19 cellular contexts compared by ENCODE assay signal in the genomic region with DNA sequence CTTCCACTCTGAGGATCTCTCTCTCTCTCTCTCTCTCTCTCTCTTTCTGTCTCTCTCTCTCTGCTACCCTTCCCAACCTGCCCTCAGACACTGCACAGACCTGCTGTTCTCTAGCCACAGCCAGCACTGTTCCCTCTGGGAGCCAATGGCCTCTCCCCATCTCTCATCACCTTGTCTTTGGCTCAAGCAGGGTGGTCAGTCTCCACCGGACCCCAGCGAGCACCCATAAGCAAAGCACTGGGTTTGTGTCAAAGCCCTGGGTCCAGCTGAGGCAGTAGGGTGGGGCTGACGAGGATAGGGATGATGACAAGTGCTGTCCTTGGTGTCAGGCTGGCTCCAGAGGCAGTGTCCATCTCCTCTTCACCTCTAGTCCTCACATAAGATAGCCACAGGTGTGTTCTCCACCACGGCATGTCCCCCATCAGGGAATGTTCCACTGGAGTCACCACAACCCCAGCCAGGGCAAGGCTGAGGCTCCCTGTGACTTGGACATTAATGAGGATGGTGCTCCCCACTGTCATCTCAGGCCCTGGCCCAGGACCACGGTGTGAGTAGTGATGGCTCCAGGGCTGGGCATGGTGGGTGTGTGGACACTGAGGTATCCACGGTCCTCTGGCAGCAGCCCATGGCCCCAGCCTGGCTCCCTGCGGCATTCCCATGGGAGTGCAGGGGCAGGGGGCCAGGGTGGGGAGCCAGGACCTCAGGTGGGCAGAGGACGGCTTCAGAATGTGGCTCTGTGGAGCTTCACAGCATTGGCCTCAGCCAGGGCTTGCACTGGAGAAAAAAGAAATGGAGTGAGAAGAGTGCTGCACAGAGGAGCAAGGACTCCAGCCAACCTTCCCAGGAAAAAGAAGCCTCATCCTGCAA. TPM values are rescaled to one million over a fixed set of nuclear protein-coding genes. Genes with fewer than 3 reads are reported as not detected.
DNase-seq lines count a peak whose midpoint lies in the region; ATAC-seq and TF ChIP-seq lines count a peak whose summit lies in the region.
"Had no signal": no experiment of that assay in that cellular context is flagged by ENCODE, and none has a peak within 500 bp of the region (broad histone marks: within the 10 kb centered on the region; RNA-seq: fewer than 3 reads in every experiment).

No MANE protein-coding gene starts in this region.

- H3K18ac ChIP-seq in mesenchymal stem cell (ENCODE audit: low read depth in 1 of 2, low read length in 2 of 2) = no peak overlapping the region

- TF ChIP-seq CTCF in PC-9 (conservative IDR thresholded peaks at IDR 0.05) (no peak), stomach (IDR thresholded peaks at IDR 0.05) (no peak)

- H3K9me3 ChIP-seq in PC-9 (ENCODE audit: insufficient read depth, low read depth) = no peaks in the 10 kb centered on the region
- no peaks in the 10 kb centered on the region for H3K9me3 ChIP-seq in mesenchymal stem cell (ENCODE audit: control insufficient read depth, low read length)
- H3K9me3 ChIP-seq in stomach = no peaks in the 10 kb centered on the region
- H3K9me3 ChIP-seq: BE2C, Caco-2 had no signal

- 77% methylated on average over 7 of the region's 8 CpGs for WGBS in mesenchymal stem cell
- WGBS in stomach, 5 donors = 85 to 90% (median 86%) methylated on average over 7 to 8 of the region's 8 CpGs

- H3K27me3 ChIP-seq in PC-9 (ENCODE audit: insufficient read depth, low read depth) = no peaks in the 10 kb centered on the region
- peaks cover 41 to 47% of the 10 kb centered on the region in 2 experiments for H3K27me3 ChIP-seq in mesenchymal stem cell (ENCODE audit: control insufficient read depth in 1 of 2, insufficient read depth in 1 of 2, low read length in 2 of 2)
- no peaks in the 10 kb centered on the region for H3K27me3 ChIP-seq in stomach
- H3K27me3 ChIP-seq: BE2C had no signal

- no peak for TF ChIP-seq POLR2A in stomach (IDR thresholded peaks at IDR 0.05)

- TF ChIP-seq EP300 in stomach (IDR thresholded peaks at IDR 0.05) = no peak

- H3F3A ChIP-seq in PC-9 (ENCODE audit: insufficient read depth, low read depth) = peaks cover 57% of the 10 kb centered on the region

- intact Hi-C loops in PC-9 (cut with micrococcal nuclease; ENCODE audit: unreplicated experiment) = no loop called here
- intact Hi-C loops in stomach (cut with DNase I; ENCODE audit: low total_unique reads) = no loop called here

- BruUV-seq in PC-9 (replicated peaks; lab: Mats Ljungman, UMichigan) = TSS peak; percentile 21

- ATAC-seq in GM19467 (IDR thresholded peaks at IDR 0.05; ENCODE audit: unreplicated experiment) (no peak), HG02981 (IDR thresholded peaks at IDR 0.05; ENCODE audit: unreplicated experiment) (no peak), HG03460 (IDR thresholded peaks at IDR 0.05; ENCODE audit: unreplicated experiment) (no peak)

- H2AK5ac ChIP-seq in mesenchymal stem cell (ENCODE audit: low read length, severe bottlenecking) = no peak overlapping the region

- no peak overlapping the region for H2BK12ac ChIP-seq in mesenchymal stem cell (ENCODE audit: low read length in 2 of 2)

- no peaks in the 10 kb centered on the region for H3K79me1 ChIP-seq in mesenchymal stem cell (replicated peaks; ENCODE audit: low read length, poor library complexity, severe bottlenecking)

- H3K4me1 ChIP-seq in PC-9 (replicated peaks; ENCODE audit: insufficient read depth) (peaks cover 23% of the 10 kb centered on the region), mesenchymal stem cell (ENCODE audit: control insufficient read depth, insufficient read depth, low read depth, low read length) (peaks cover 7% of the 10 kb centered on the region), stomach (peaks cover 9 to 20% (median 12%) of the 10 kb centered on the region in 4 donors)
- H3K4me1 ChIP-seq: BE2C had no signal

- H3K27ac ChIP-seq in PC-9 (no peak overlapping the region), mesenchymal stem cell (ENCODE audit: low read length, poor library complexity, severe bottlenecking) (no peak overlapping the region), stomach (no peak overlapping the region)
- H3K27ac ChIP-seq: KMS-11 had no signal

- in situ Hi-C loops in G401 (cut with HindIII; ENCODE audit: low sequenced_read_pairs) = no loop called here

- no peak overlapping the region for H3K4ac ChIP-seq in mesenchymal stem cell (ENCODE audit: low read depth in 1 of 2, low read length in 2 of 2)

- no peak overlapping the region for H3K9ac ChIP-seq in mesenchymal stem cell (ENCODE audit: low read length)
- H3K9ac ChIP-seq: KMS-11 had no signal

- no peak overlapping the region for H3K23ac ChIP-seq in mesenchymal stem cell (ENCODE audit: low read length in 2 of 2)

- H2BK120ac ChIP-seq in mesenchymal stem cell (ENCODE audit: low read depth, low read length) = no peak overlapping the region

- H3K79me2 ChIP-seq in PC-9 (ENCODE audit: low read depth) = 0 out of 2 replicates have a peak, but pooled peaks cover 13% of the 10 kb centered on the region

- H4K20me1 ChIP-seq in PC-9 (ENCODE audit: insufficient read depth) = no peaks in the 10 kb centered on the region

- H3K4me2 ChIP-seq in PC-9 (no peak overlapping the region), mesenchymal stem cell (ENCODE audit: low read length, poor library complexity, severe bottlenecking) (no peak overlapping the region)
- H3K4me2 ChIP-seq: GM23338, KMS-11 had no signal

- CTCF ChIA-PET in PC-9 (lab: Charles Lee) = no interaction called here

- H2BK5ac ChIP-seq in mesenchymal stem cell (ENCODE audit: low read depth, low read length, poor library complexity, severe bottlenecking) = no peak overlapping the region

- POLR2A ChIA-PET in PC-9 (lab: Charles Lee; ENCODE audit: unreplicated experiment) = no interaction called here

- H3K36me3 ChIP-seq in PC-9 (ENCODE audit: low read depth) = peaks cover 24% of the 10 kb centered on the region
- H3K36me3 ChIP-seq in mesenchymal stem cell (ENCODE audit: control insufficient read depth in 1 of 2, insufficient read depth in 2 of 2, low read depth in 1 of 2, low read length in 2 of 2) = no peaks in the 10 kb centered on the region
- H3K36me3 ChIP-seq in stomach = peaks cover 20 to 76% (median 62%) of the 10 kb centered on the region in 4 donors

- no peaks in the 10 kb centered on the region for H3K9me2 ChIP-seq in PC-9 (ENCODE audit: insufficient read depth)

- H2BK15ac ChIP-seq in mesenchymal stem cell (ENCODE audit: low read depth, poor library complexity, severe bottlenecking) = peak overlapping the region; percentile 9

- H4K8ac ChIP-seq in mesenchymal stem cell (ENCODE audit: low read length) = no peak overlapping the region

- H3K4me3 ChIP-seq in PC-9 (no peak overlapping the region), mesenchymal stem cell (ENCODE audit: insufficient read depth in 1 of 2, low read depth in 1 of 2, low read length in 2 of 2) (peak overlapping the region in 1 of 2 experiments; percentile 20), stomach (no peak overlapping the region)
- H3K4me3 ChIP-seq: GM23338 had no signal

- peak; percentile 43 for DNase-seq in G401 (ENCODE audit: low spot score)
- DNase-seq in PC-9 = no peak
- DNase-seq in mesenchymal stem cell = no peak
- peak; percentile 21 for DNase-seq in stomach
- DNase-seq: ACHN; BE2C; Caco-2; CD4-positive, CD25-positive, alpha-beta regulatory T cell; DMS153; DMS79; GF-D8; HCEC 1CT; HFFc6 had no signal

- H3K14ac ChIP-seq in mesenchymal stem cell (ENCODE audit: low read length in 2 of 2) = peak overlapping the region in 1 of 2 experiments; percentile 66

- no peak overlapping the region for H4K91ac ChIP-seq in mesenchymal stem cell (ENCODE audit: low read length)

- H2AFZ ChIP-seq in PC-9 = no peak overlapping the region
- no peak overlapping the region for H2AFZ ChIP-seq in mesenchymal stem cell (ENCODE audit: low read depth, low read length)
- H2AFZ ChIP-seq: GM23338 had no signal

RNA-seq across cellular contexts. Expression of a gene that starts 8.5 kb away (rescaled TPM):
- total RNA-seq in G401 (2014; rRNA removed; shearing (Covaris generic)) = not detected in 2 replicates
- total RNA-seq in PC-9 (2021) (18.7 and 22.8 TPM in 2 replicates), stomach (1 to 10 TPM in 3 of 5 donors, not detected in 2; 1.8 to 7.1 (median 5.9) TPM)
- not detected for polyA plus RNA-seq in mesenchymal stem cell (2013, experiment 1 of 2)
- polyA plus RNA-seq in mesenchymal stem cell (2013, experiment 2 of 2) = not detected
- polyA plus RNA-seq in stomach = 10 to 100 TPM in 1 of 3 donors, 1 to 10 TPM in 2; 6.6 to 16.6 (median 7.6) TPM
- total RNA-seq: CD4-positive, CD25-positive, alpha-beta regulatory T cell; Daoy; HFFc6 had no signal
- polyA plus RNA-seq: CD4-positive, CD25-positive, alpha-beta regulatory T cell had no signal

RNA-seq across cellular contexts. Expression of a gene that starts 25.9 kb away (rescaled TPM):
- 0.25 TPM in 1 of 2 replicates, not detected in the other for total RNA-seq in G401 (2014; rRNA removed; shearing (Covaris generic))
- total RNA-seq in PC-9 (2021) = 4.0 and 5.2 TPM in 2 replicates
- polyA plus RNA-seq in mesenchymal stem cell (2013, experiment 1 of 2) = 0.08 TPM
- polyA plus RNA-seq in mesenchymal stem cell (2013, experiment 2 of 2) = 0.22 TPM
- total RNA-seq in stomach = 1 to 10 TPM in 1 of 5 donors, not detected in 4; 1.1 TPM
- polyA plus RNA-seq in stomach = 1 to 10 TPM in 2 of 3 donors, not detected in 1; 1.6 to 8.3 TPM
- total RNA-seq: GM23338 had no signal
- polyA plus RNA-seq: CD4-positive, CD25-positive, alpha-beta regulatory T cell; GM23338 had no signal

RNA-seq across cellular contexts. Expression of a gene that starts 56.1 kb away (rescaled TPM):
- total RNA-seq in G401 (2014; rRNA removed; shearing (Covaris generic)) = not detected in 2 replicates
- 0.81 TPM in 1 of 2 replicates, not detected in the other for total RNA-seq in PC-9 (2021)
- 0.10 TPM for polyA plus RNA-seq in mesenchymal stem cell (2013, experiment 1 of 2)
- polyA plus RNA-seq in mesenchymal stem cell (2013, experiment 2 of 2) = 0.07 TPM
- total RNA-seq in stomach = not detected
- polyA plus RNA-seq in stomach = under 1 TPM in 1 of 3 donors, not detected in 2; 0.08 TPM
- total RNA-seq: Caco-2; CD4-positive, CD25-positive, alpha-beta regulatory T cell; Daoy; GM23338 had no signal
- polyA plus RNA-seq: CD4-positive, CD25-positive, alpha-beta regulatory T cell; GM23338 had no signal

Comparison
In these comparisons a context has a peak if more than half of its experiments do, and no peak if none do; other contexts are left out.
1. DNase-seq: peak in G401 (single experiment) and stomach (single experiment); none in PC-9 (0 of 2) and mesenchymal stem cell (single experiment).